8 cellular contexts compared by ENCODE assay signal in the genomic region with DNA sequence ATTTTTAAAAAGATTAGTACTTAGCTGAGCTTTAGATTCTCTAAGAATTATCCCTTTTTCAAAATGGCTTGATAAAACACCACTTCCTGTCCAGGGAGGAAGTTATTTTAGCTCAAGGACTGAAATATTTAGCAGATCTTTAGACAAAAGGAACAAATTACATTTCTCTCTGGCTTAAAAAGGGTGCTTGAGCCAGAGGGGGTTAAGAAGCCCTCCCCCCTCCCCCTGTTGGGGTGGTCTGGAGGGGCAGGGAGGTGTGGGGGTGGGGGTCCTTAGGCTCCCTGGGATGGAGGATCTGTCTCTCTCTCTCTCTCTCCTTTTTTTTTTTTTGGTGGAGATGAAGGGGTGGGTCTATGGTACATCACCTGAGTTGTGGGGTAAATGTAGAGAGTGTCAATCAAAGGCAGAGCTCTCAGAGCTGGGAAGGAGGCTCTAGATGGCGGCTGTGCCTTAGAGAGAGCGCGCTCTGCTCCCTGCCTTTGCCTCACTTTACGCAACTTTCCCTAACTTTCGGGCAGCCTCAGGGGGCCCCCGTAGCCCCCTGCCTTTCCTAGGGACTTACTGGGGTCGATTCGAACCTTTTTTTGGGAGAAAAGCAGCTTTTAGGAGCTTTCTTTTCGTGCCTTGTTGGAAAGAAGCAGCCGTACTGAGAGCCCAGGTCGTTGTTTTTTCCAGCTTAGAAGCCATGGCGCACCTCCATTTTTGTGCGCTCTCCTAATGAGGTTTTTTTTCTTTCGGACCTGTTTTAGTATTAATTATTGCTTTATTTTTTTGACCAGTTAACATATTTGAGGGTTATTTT. TPM values are rescaled to one million over a fixed set of nuclear protein-coding genes. Genes with fewer than 3 reads are reported as not detected.
DNase-seq lines count a peak whose midpoint lies in the region; ATAC-seq and TF ChIP-seq lines count a peak whose summit lies in the region.

A gene (plus strand): TSS at position 415 of the 802 bp plus-strand sequence. CDS start 914 bp downstream, outside the sequence.

- H4K20me1 ChIP-seq in neural progenitor cell (ENCODE audit: low read depth) = peaks cover 91% of the 10 kb centered on the region

- H3K4me1 ChIP-seq in HAP-1 (peaks cover 6% of the 10 kb centered on the region), foreskin keratinocyte (peaks cover 7% of the 10 kb centered on the region), neural progenitor cell (peaks cover 21% of the 10 kb centered on the region), tibial artery (peaks cover 0 to 66% (median under 1%) of the 10 kb centered on the region in 4 donors)

- H3K36me3 Mint-ChIP-seq in neural progenitor cell = peaks cover 38% of the 10 kb centered on the region

- no peaks in the 10 kb centered on the region for H3K9me3 Mint-ChIP-seq in neural progenitor cell

- peak within 1 kb of the TSS; percentile 98 for H3K9ac ChIP-seq in neural progenitor cell

- H3K79me2 ChIP-seq in neural progenitor cell (ENCODE audit: low read depth) = peaks cover 100% of the 10 kb centered on the region

- H3K36me3 ChIP-seq in HAP-1 (replicated peaks) (peaks cover 22% of the 10 kb centered on the region), neural progenitor cell (peaks cover 50% of the 10 kb centered on the region), tibial artery (peaks cover 0 to 27% (median 18%) of the 10 kb centered on the region in 3 donors)

- H3K27ac ChIP-seq in foreskin keratinocyte (peak within 1 kb of the TSS; percentile 98), neural progenitor cell (peak within 1 kb of the TSS; percentile 100), tibial artery (peak within 1 kb of the TSS; percentile 92 to 95)

- in situ Hi-C loops in HAP-1 (cut with MboI; ENCODE audit: low sequenced_read_pairs) = no loop called here

- H3K27ac Mint-ChIP-seq in neural progenitor cell = peak within 1 kb of the TSS; percentile 100

- H3K9me3 ChIP-seq in HAP-1 = no peaks in the 10 kb centered on the region
- no peaks in the 10 kb centered on the region for H3K9me3 ChIP-seq in neural progenitor cell (ENCODE audit: low read depth)
- H3K9me3 ChIP-seq in tibial artery = no peaks in the 10 kb centered on the region

- H3K4me2 ChIP-seq in neural progenitor cell = peak within 1 kb of the TSS; percentile 93

- H3K4me3 ChIP-seq in HAP-1 (peak within 1 kb of the TSS; percentile 66), neural progenitor cell (peak within 1 kb of the TSS; percentile 85), tibial artery (peak within 1 kb of the TSS; percentile 60 to 65)

- intact Hi-C loops in tibial artery (cut with DNase I; ENCODE audit: low total_unique reads) = no loop called here

- H2AFZ ChIP-seq in neural progenitor cell (replicated peaks) = no peak within 1 kb of the TSS

- H3K27me3 Mint-ChIP-seq in neural progenitor cell (ENCODE audit: insufficient read depth, low read depth) = no peaks in the 10 kb centered on the region

- peak within 1 kb of the TSS; percentile 93 for H3K4me3 Mint-ChIP-seq in neural progenitor cell

- peak; percentile 83 for DNase-seq in GF-D8 (lab: John Stamatoyannopoulos, UW)
- peak; percentile 78 to 92 for DNase-seq in HAP-1 (ENCODE audit: low spot score in 2 of 2)
- peak; percentile 91 for DNase-seq in M059J (ENCODE audit: low read depth)
- peak; percentile 60 for DNase-seq in activated effector memory CD4-positive, alpha-beta T cell treated with Interleukin-2 at 50 U/mL for 16 hours
- DNase-seq in foreskin keratinocyte = peak; percentile 83 to 92
- DNase-seq in neural progenitor cell (ENCODE audit: low spot score) = peak; percentile 91
- DNase-seq in tibial artery = peak in 1 of 2 donors; percentile 73

- TF ChIP-seq CTCF in foreskin keratinocyte (conservative IDR thresholded peaks at IDR 0.05) (no peak), neural progenitor cell (IDR thresholded peaks at IDR 0.05) (no peak), tibial artery (IDR thresholded peaks at IDR 0.05) (no peak)

- peak; percentile 74 for ATAC-seq in foreskin keratinocyte

- H3K4me1 Mint-ChIP-seq in neural progenitor cell = peaks cover 17% of the 10 kb centered on the region

- no peaks in the 10 kb centered on the region for H3K27me3 ChIP-seq in HAP-1 (ENCODE audit: low read depth)
- no peaks in the 10 kb centered on the region for H3K27me3 ChIP-seq in foreskin keratinocyte
- no peaks in the 10 kb centered on the region for H3K27me3 ChIP-seq in neural progenitor cell
- no peaks in the 10 kb centered on the region for H3K27me3 ChIP-seq in tibial artery

- peaks cover 92% of the 10 kb centered on the region for H3F3A ChIP-seq in neural progenitor cell (ENCODE audit: low read depth)

- TF ChIP-seq POLR2A in Raji (IDR thresholded peaks at IDR 0.05; ENCODE audit: insufficient read depth, low read depth, low read length) = peak; percentile 93

RNA-seq across cellular contexts. Expression of the gene that starts here (rescaled TPM):
- 29.2 and 35.0 TPM in 2 replicates for total RNA-seq in M059J (2014; rRNA removed; shearing (Covaris generic))
- 43.6 and 57.5 TPM in 2 replicates for total RNA-seq in foreskin keratinocyte
- polyA plus RNA-seq in foreskin keratinocyte = 12.9 and 13.7 TPM in 2 replicates
- 77.6 and 128 TPM in 2 replicates for total RNA-seq in neural progenitor cell (ENCODE audit: low replicate concordance)
